Comparison of ENCODE assay signal across 8 cellular contexts in genomic region chr5:72308853-72309191, GRCh38. TPM values are rescaled to one million over a fixed set of nuclear protein-coding genes. Genes with fewer than 3 reads are reported as not detected.
A peak's percentile ranks its signal among the peaks of the same experiment; 100 is the strongest.
DNase-seq lines count a peak whose midpoint lies in the region; ATAC-seq, FAIRE-seq and TF ChIP-seq lines count a peak whose summit lies in the region.

No MANE protein-coding gene starts in this region.

- H3K9me3 ChIP-seq in HUES6 (ENCODE audit: control insufficient read depth, insufficient read depth, low read depth, low read length), result no peaks in the 10 kb centered on the region
- H3K9me3 ChIP-seq in astrocyte (ENCODE audit: insufficient read depth, low read depth, low read length), result no peaks in the 10 kb centered on the region
- no peaks in the 10 kb centered on the region for H3K9me3 ChIP-seq in muscle layer of duodenum (ENCODE audit: control insufficient read depth in 1 of 2, low read length in 2 of 2)

- H3K27me3 ChIP-seq in HUES6 (ENCODE audit: control insufficient read depth, insufficient read depth, low read length), result no peaks in the 10 kb centered on the region
- H3K27me3 ChIP-seq in astrocyte (ENCODE audit: insufficient read depth, low read length), result no peaks in the 10 kb centered on the region
- H3K27me3 ChIP-seq in muscle layer of duodenum (ENCODE audit: low read depth, low read length), result no peaks in the 10 kb centered on the region

- H3K4me1 Mint-ChIP-seq in astrocyte (ENCODE audit: low read depth, unreplicated experiment), result peaks cover 11% of the 10 kb centered on the region

- peak overlapping the region; percentile 92 for H3K27ac ChIP-seq in 22Rv1
- H3K27ac ChIP-seq in HUES6 (ENCODE audit: low read depth, low read length), result peak overlapping the region; percentile 22; the same call in 1 of the 2 replicates
- H3K27ac ChIP-seq in astrocyte (ENCODE audit: low read depth, low read length), result peak overlapping the region; percentile 25
- peak overlapping the region; percentile 35 for H3K27ac ChIP-seq in muscle layer of duodenum (ENCODE audit: low read length)

- H3K27me3 Mint-ChIP-seq in astrocyte (ENCODE audit: low read depth, unreplicated experiment), result no peaks in the 10 kb centered on the region

- peak overlapping the region; percentile 73 for H3K27ac Mint-ChIP-seq in astrocyte (ENCODE audit: unreplicated experiment)

- ATAC-seq in GM18909 (IDR thresholded peaks at IDR 0.05; ENCODE audit: poor library complexity, unreplicated experiment), result no peak

- DNase-seq in astrocyte (ENCODE audit: low read depth) (no peak), epidermal melanocyte (ENCODE audit: insufficient read length, low spot score) (no peak), HTR-8/SVneo (ENCODE audit: insufficient read length, low spot score) (no peak), NCI-H146 (lab: John Stamatoyannopoulos, UW) (no peak)

- peak overlapping the region; percentile 84 for H3K4me2 ChIP-seq in astrocyte (ENCODE audit: low read length)

- H3K4me3 ChIP-seq in HUES6 (ENCODE audit: low read depth, low read length) (peak overlapping the region; percentile 82), astrocyte (ENCODE audit: insufficient read depth, low read depth, low read length) (no peak overlapping the region), muscle layer of duodenum (ENCODE audit: low read depth in 1 of 2, low read length in 2 of 2) (no peak overlapping the region)

- H3K36me3 Mint-ChIP-seq in astrocyte (ENCODE audit: low read depth, unreplicated experiment), result no peaks in the 10 kb centered on the region

- FAIRE-seq in astrocyte (lab: Jason Lieb, UNC), result no peak
- FAIRE-seq in HTR-8/SVneo (lab: Jason Lieb, UNC), result no peak

- H3K9ac ChIP-seq in HUES6 (ENCODE audit: low read length) (peak overlapping the region; percentile 49), astrocyte (ENCODE audit: low read length) (peak overlapping the region; percentile 56)

- peaks cover 35% of the 10 kb centered on the region for H3K36me3 ChIP-seq in HUES6 (ENCODE audit: control insufficient read depth, insufficient read depth, low read length)
- H3K36me3 ChIP-seq in astrocyte (ENCODE audit: insufficient read depth, low read length), result peaks cover 7% of the 10 kb centered on the region
- H3K36me3 ChIP-seq in muscle layer of duodenum (ENCODE audit: control insufficient read depth in 1 of 2, insufficient read depth in 2 of 2, low read length in 2 of 2), result peaks cover 5 to 36% of the 10 kb centered on the region in 2 donors

- H3K4me1 ChIP-seq in HUES6 (ENCODE audit: control insufficient read depth, insufficient read depth, low read length) (peaks cover 22% of the 10 kb centered on the region), astrocyte (ENCODE audit: insufficient read depth, low read length) (no peaks in the 10 kb centered on the region), muscle layer of duodenum (ENCODE audit: control insufficient read depth in 1 of 2, insufficient read depth in 2 of 2, low read length in 2 of 2) (peaks cover 4 to 13% of the 10 kb centered on the region in 2 donors)

- peak overlapping the region; percentile 65 for H2AFZ ChIP-seq in astrocyte (ENCODE audit: low read depth, low read length)

- H3K9me3 Mint-ChIP-seq in astrocyte (ENCODE audit: unreplicated experiment), result no peaks in the 10 kb centered on the region

- H4K20me1 ChIP-seq in astrocyte (ENCODE audit: insufficient read depth, low read length), result no peaks in the 10 kb centered on the region

- no peak for TF ChIP-seq CTCF in 22Rv1 (IDR thresholded peaks at IDR 0.05)
- TF ChIP-seq CTCF in astrocyte (IDR thresholded peaks at IDR 0.05; ENCODE audit: insufficient read depth, low read depth, low read length), result no peak

- H3K4me3 Mint-ChIP-seq in astrocyte (ENCODE audit: unreplicated experiment), result no peak overlapping the region

- peaks cover 48% of the 10 kb centered on the region for H3K79me2 ChIP-seq in astrocyte (ENCODE audit: insufficient read depth, low read length)

RNA-seq across cellular contexts. Expression of gene MRPS27, which starts 11.2 kb away (rescaled TPM):
- total RNA-seq in astrocyte, result 37.0 and 43.6 TPM in 2 replicates

RNA-seq across cellular contexts. Expression of gene PTCD2, which starts 11.4 kb away (rescaled TPM):
- total RNA-seq in astrocyte, result 11.4 and 13.5 TPM in 2 replicates

Comparison
In these comparisons a context has a peak if more than half of its experiments do, and no peak if none do; other contexts are left out.
1. H3K27ac ChIP-seq: peak in every context shown above with its lines; median percentile 92 in 22Rv1; 35 in muscle layer of duodenum; 25 in astrocyte; 22 in HUES6.